Comparison of ENCODE assay signal across 1 cellular context in the genomic region with DNA sequence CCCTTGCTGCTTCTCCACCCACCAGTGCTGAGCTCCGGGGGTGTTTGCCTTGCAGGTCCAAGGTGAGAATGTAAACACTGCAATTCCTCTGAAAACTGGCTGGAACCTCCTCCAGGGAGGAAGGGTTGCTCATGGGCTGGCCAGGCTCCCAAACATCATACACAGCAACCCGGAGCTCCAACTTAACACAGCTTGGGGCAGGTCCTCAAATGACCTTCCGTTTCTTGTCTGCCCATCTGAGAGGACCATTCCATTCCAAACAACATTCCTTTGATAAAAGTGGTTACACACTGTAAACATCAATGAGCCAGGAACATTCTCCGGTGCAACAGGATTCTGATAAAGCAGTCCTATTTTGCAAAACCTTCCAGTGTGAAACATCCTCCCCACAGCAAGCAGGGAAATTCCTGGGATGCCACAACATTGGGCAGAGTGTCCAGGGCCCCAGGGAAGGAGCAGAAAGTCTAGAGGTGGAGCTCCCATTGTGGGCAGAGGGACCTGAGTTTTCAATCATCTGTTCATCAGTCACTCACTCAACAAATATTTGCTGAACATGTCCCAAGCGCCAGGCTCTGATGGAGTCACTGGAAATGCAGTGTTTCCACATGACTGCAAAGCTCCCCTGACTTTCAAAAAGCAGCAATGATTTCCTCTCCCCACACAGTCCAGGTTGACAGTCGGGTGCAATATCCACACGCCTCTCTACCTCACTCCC.
TF ChIP-seq lines count a peak whose summit lies in the region.

No MANE protein-coding gene starts in this region.

TF ChIP-seq in HepG2, 621 proteins besides CTCF, POLR2A, EP300 and RAD21 (continued from another document and continues in another):
- TF ChIP-seq, protein P1, sequence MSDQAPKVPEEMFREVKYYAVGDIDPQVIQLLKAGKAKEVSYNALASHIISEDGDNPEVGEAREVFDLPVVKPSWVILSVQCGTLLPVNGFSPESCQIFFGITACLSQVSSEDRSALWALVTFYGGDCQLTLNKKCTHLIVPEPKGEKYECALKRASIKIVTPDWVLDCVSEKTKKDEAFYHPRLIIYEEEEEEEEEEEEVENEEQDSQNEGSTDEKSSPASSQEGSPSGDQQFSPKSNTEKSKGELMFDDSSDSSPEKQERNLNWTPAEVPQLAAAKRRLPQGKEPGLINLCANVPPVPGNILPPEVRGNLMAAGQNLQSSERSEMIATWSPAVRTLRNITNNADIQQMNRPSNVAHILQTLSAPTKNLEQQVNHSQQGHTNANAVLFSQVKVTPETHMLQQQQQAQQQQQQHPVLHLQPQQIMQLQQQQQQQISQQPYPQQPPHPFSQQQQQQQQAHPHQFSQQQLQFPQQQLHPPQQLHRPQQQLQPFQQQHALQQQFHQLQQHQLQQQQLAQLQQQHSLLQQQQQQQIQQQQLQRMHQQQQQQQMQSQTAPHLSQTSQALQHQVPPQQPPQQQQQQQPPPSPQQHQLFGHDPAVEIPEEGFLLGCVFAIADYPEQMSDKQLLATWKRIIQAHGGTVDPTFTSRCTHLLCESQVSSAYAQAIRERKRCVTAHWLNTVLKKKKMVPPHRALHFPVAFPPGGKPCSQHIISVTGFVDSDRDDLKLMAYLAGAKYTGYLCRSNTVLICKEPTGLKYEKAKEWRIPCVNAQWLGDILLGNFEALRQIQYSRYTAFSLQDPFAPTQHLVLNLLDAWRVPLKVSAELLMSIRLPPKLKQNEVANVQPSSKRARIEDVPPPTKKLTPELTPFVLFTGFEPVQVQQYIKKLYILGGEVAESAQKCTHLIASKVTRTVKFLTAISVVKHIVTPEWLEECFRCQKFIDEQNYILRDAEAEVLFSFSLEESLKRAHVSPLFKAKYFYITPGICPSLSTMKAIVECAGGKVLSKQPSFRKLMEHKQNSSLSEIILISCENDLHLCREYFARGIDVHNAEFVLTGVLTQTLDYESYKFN (CRISPR knock-in tag; conservative IDR thresholded peaks at IDR 0.05): peak; percentile 93
- TF ChIP-seq REXO4 (CRISPR knock-in tag; IDR thresholded peaks at IDR 0.05; ENCODE audit: borderline replicate concordance) (no peak), SKI (IDR thresholded peaks at IDR 0.05; ENCODE audit: partially characterized antibody) (peak; percentile 57), U2AF2 (IDR thresholded peaks at IDR 0.05; ENCODE audit: low read depth, low read length) (no peak), MEIS1 (CRISPR knock-in tag; IDR thresholded peaks at IDR 0.05; ENCODE audit: borderline replicate concordance) (0 out of 2 replicates have a peak, but pooled peaks have one; percentile 24), PTBP1 (IDR thresholded peaks at IDR 0.05; ENCODE audit: low read depth, low read length, poor library complexity, severe bottlenecking) (no peak), ZNF569 (CRISPR knock-in tag; IDR thresholded peaks at IDR 0.05; ENCODE audit: borderline replicate concordance) (no peak), KMT2A (CRISPR knock-in tag; IDR thresholded peaks at IDR 0.05) (peak; percentile 23; the same call in 1 of the 2 replicates), HOXA7 (CRISPR knock-in tag; IDR thresholded peaks at IDR 0.05) (no peak), ZNF12 (CRISPR knock-in tag; IDR thresholded peaks at IDR 0.05) (0 out of 2 replicates have a peak, but pooled peaks have one; percentile 14), PHF20 (CRISPR knock-in tag; IDR thresholded peaks at IDR 0.05) (no peak), ZNF10 (CRISPR knock-in tag; IDR thresholded peaks at IDR 0.05; ENCODE audit: borderline replicate concordance, low read depth) (no peak), ZNF143 (CRISPR knock-in tag; IDR thresholded peaks at IDR 0.05) (peak; percentile 67), ZNF558 (CRISPR knock-in tag; IDR thresholded peaks at IDR 0.05; ENCODE audit: borderline replicate concordance) (no peak), ZNF572 (CRISPR knock-in tag; IDR thresholded peaks at IDR 0.05) (no peak), ZNF17 (CRISPR knock-in tag; IDR thresholded peaks at IDR 0.05) (no peak), ZNF205 (CRISPR knock-in tag; IDR thresholded peaks at IDR 0.05) (no peak), ZNF335 (CRISPR knock-in tag; IDR thresholded peaks at IDR 0.05) (no peak), RXRB (CRISPR knock-in tag; IDR thresholded peaks at IDR 0.05; ENCODE audit: borderline replicate concordance) (peak; percentile 99), GLI4 (CRISPR knock-in tag; IDR thresholded peaks at IDR 0.05; ENCODE audit: borderline replicate concordance) (no peak), NFE2 (CRISPR knock-in tag; IDR thresholded peaks at IDR 0.05) (no peak), GABPA (IDR thresholded peaks at IDR 0.05; ENCODE audit: low read depth, low read length) (no peak), GABPA (CRISPR knock-in tag; IDR thresholded peaks at IDR 0.05; ENCODE audit: low read depth) (no peak), ZNF768 (CRISPR knock-in tag; IDR thresholded peaks at IDR 0.05) (no peak), RBM39 (IDR thresholded peaks at IDR 0.05; ENCODE audit: low read depth, low read length, poor library complexity, severe bottlenecking) (no peak), TMF1 (CRISPR knock-in tag; IDR thresholded peaks at IDR 0.05; ENCODE audit: low read depth) (no peak), MED1 (CRISPR knock-in tag; IDR thresholded peaks at IDR 0.05) (peak; percentile 85), ATM (IDR thresholded peaks at IDR 0.05; ENCODE audit: borderline replicate concordance) (no peak), RORA (CRISPR knock-in tag; IDR thresholded peaks at IDR 0.05) (no peak), ZNF34 (CRISPR knock-in tag; IDR thresholded peaks at IDR 0.05; ENCODE audit: borderline replicate concordance) (no peak), HBP1 (CRISPR knock-in tag; IDR thresholded peaks at IDR 0.05; ENCODE audit: low read depth) (no peak), HNRNPLL (IDR thresholded peaks at IDR 0.05; ENCODE audit: low read depth, low read length, poor library complexity, severe bottlenecking) (no peak), CCDC6 (CRISPR knock-in tag; IDR thresholded peaks at IDR 0.05) (0 out of 2 replicates have a peak, but pooled peaks have one; percentile 62), ZSCAN29 (CRISPR knock-in tag; conservative IDR thresholded peaks at IDR 0.05) (peak; percentile 50; the same call in 1 of the 2 replicates), SUZ12 (IDR thresholded peaks at IDR 0.05; ENCODE audit: low read depth, low read length) (no peak), FOXO4 (CRISPR knock-in tag; conservative IDR thresholded peaks at IDR 0.05) (no peak), THAP11 (CRISPR knock-in tag; IDR thresholded peaks at IDR 0.05) (peak; percentile 53; the same call in 1 of the 2 replicates), ZFP36L2 (CRISPR knock-in tag; IDR thresholded peaks at IDR 0.05) (no peak), ISX (CRISPR knock-in tag; conservative IDR thresholded peaks at IDR 0.05) (no peak), ZBTB7A (CRISPR knock-in tag; IDR thresholded peaks at IDR 0.05) (no peak; the same call in 1 of the 2 replicates), TEAD3 (CRISPR knock-in tag; optimal IDR thresholded peaks at IDR 0.05; ENCODE audit: borderline replicate concordance) (peak; percentile 99), PCBP2 (optimal IDR thresholded peaks at IDR 0.05; ENCODE audit: low read depth, low read length, poor library complexity, severe bottlenecking) (no peak), E2F1 (CRISPR knock-in tag; IDR thresholded peaks at IDR 0.05) (no peak), PHF5A (CRISPR knock-in tag; IDR thresholded peaks at IDR 0.05; ENCODE audit: low read depth, unreplicated experiment) (no peak), ZNF20 (CRISPR knock-in tag; IDR thresholded peaks at IDR 0.05) (no peak)
- TF ChIP-seq, protein P2, sequence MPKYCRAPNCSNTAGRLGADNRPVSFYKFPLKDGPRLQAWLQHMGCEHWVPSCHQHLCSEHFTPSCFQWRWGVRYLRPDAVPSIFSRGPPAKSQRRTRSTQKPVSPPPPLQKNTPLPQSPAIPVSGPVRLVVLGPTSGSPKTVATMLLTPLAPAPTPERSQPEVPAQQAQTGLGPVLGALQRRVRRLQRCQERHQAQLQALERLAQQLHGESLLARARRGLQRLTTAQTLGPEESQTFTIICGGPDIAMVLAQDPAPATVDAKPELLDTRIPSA (CRISPR knock-in tag; IDR thresholded peaks at IDR 0.05; ENCODE audit: borderline replicate concordance): no peak
- TF ChIP-seq, protein P3, sequence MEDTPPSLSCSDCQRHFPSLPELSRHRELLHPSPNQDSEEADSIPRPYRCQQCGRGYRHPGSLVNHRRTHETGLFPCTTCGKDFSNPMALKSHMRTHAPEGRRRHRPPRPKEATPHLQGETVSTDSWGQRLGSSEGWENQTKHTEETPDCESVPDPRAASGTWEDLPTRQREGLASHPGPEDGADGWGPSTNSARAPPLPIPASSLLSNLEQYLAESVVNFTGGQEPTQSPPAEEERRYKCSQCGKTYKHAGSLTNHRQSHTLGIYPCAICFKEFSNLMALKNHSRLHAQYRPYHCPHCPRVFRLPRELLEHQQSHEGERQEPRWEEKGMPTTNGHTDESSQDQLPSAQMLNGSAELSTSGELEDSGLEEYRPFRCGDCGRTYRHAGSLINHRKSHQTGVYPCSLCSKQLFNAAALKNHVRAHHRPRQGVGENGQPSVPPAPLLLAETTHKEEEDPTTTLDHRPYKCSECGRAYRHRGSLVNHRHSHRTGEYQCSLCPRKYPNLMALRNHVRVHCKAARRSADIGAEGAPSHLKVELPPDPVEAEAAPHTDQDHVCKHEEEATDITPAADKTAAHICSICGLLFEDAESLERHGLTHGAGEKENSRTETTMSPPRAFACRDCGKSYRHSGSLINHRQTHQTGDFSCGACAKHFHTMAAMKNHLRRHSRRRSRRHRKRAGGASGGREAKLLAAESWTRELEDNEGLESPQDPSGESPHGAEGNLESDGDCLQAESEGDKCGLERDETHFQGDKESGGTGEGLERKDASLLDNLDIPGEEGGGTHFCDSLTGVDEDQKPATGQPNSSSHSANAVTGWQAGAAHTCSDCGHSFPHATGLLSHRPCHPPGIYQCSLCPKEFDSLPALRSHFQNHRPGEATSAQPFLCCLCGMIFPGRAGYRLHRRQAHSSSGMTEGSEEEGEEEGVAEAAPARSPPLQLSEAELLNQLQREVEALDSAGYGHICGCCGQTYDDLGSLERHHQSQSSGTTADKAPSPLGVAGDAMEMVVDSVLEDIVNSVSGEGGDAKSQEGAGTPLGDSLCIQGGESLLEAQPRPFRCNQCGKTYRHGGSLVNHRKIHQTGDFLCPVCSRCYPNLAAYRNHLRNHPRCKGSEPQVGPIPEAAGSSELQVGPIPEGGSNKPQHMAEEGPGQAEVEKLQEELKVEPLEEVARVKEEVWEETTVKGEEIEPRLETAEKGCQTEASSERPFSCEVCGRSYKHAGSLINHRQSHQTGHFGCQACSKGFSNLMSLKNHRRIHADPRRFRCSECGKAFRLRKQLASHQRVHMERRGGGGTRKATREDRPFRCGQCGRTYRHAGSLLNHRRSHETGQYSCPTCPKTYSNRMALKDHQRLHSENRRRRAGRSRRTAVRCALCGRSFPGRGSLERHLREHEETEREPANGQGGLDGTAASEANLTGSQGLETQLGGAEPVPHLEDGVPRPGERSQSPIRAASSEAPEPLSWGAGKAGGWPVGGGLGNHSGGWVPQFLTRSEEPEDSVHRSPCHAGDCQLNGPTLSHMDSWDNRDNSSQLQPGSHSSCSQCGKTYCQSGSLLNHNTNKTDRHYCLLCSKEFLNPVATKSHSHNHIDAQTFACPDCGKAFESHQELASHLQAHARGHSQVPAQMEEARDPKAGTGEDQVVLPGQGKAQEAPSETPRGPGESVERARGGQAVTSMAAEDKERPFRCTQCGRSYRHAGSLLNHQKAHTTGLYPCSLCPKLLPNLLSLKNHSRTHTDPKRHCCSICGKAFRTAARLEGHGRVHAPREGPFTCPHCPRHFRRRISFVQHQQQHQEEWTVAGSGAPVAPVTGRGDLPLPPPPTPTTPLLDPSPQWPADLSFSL (CRISPR knock-in tag; IDR thresholded peaks at IDR 0.05): peak; percentile 31; the same call in 1 of the 2 replicates
- TF ChIP-seq, protein P4, sequence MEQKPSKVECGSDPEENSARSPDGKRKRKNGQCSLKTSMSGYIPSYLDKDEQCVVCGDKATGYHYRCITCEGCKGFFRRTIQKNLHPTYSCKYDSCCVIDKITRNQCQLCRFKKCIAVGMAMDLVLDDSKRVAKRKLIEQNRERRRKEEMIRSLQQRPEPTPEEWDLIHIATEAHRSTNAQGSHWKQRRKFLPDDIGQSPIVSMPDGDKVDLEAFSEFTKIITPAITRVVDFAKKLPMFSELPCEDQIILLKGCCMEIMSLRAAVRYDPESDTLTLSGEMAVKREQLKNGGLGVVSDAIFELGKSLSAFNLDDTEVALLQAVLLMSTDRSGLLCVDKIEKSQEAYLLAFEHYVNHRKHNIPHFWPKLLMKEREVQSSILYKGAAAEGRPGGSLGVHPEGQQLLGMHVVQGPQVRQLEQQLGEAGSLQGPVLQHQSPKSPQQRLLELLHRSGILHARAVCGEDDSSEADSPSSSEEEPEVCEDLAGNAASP (CRISPR knock-in tag; IDR thresholded peaks at IDR 0.05; ENCODE audit: borderline replicate concordance): peak; percentile 99
- TF ChIP-seq, protein P5, sequence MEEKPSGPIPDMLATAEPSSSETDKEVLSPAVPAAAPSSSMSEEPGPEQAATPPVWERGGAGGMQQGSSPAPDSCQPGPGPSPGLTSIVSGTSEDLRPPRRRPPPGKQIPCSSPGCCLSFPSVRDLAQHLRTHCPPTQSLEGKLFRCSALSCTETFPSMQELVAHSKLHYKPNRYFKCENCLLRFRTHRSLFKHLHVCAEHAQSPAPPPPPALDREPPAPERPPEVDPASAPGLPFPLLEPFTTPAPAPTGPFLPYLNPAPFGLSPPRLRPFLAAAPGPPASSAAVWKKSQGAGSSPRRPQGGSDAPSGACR (CRISPR knock-in tag; IDR thresholded peaks at IDR 0.05): no peak
